In the genomic region with DNA sequence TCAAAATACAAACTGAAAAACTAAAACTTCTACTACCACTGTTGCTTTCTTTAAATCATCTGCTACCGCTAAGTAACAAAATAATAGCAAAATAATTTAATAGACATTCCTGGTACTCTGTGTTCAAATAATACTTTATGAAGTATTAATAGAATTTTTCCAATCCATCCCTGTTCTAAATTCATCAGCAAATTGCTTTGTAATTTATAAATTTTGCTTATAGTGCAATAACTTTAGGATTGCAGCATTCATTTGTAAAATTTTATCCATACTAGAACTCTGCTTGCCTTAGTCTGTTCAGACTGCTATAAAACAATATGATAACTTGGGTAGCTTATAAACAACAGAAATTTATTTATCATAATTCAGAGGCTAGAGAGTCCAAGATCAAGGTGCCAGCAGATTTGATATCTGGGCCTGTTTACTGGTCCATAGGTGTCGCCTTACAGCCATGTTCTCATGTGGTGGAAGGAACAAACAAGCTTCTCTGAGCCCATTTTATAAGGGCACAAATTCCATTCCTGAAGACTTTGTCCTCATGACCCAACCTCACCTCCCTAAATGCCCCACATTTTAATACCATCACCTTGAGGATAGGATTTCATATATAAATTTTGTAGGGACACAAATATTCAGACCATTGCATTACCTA, we compare ENCODE assay signal across 32 cellular contexts.
"Had no signal": no experiment of that assay in that cellular context is flagged by ENCODE, and none has a peak within 500 bp of the region (broad histone marks: within the 10 kb centered on the region; RNA-seq: fewer than 3 reads in every experiment).

No MANE protein-coding gene starts in this region.

- H3K36me3 ChIP-seq: SJCRH30 had no signal

- H3K27me3 ChIP-seq: SJCRH30 had no signal

- H3K36me3 Mint-ChIP-seq: activated CD4-positive, alpha-beta memory T cell treated with anti-CD3 and anti-CD28 coated beads for 36 hours; activated CD8-positive, alpha-beta memory T cell treated with anti-CD3 and anti-CD28 coated beads, Interleukin-2, amount 10 ng/mL, durations not matched to agents 7 days and 5 days; activated naive CD4-positive, alpha-beta T cell treated with anti-CD3 and anti-CD28 coated beads, Interleukin-2, amount 10 ng/mL, durations not matched to agents 7 days and 5 days; activated naive CD8-positive, alpha-beta T cell had no signal

- H3K27me3 Mint-ChIP-seq: activated B cell treated with CpG ODN at 0.5 μM for 24 hours; activated CD4-positive, alpha-beta memory T cell treated with anti-CD3 and anti-CD28 coated beads for 36 hours; activated CD8-positive, alpha-beta memory T cell treated with anti-CD3 and anti-CD28 coated beads, Interleukin-2, amount 10 ng/mL, durations not matched to agents 7 days and 5 days; activated naive CD4-positive, alpha-beta T cell treated with anti-CD3 and anti-CD28 coated beads, Interleukin-2, amount 10 ng/mL, durations not matched to agents 7 days and 5 days; activated naive CD8-positive, alpha-beta T cell; activated naive CD8-positive, alpha-beta T cell treated with anti-CD3 and anti-CD28 coated beads, Interleukin-2, amount 50 U/mL, for 24 hours; brain had no signal

- H3K4me3 Mint-ChIP-seq: activated B cell treated with CpG ODN at 0.5 μM for 24 hours; activated CD4-positive, alpha-beta memory T cell treated with anti-CD3 and anti-CD28 coated beads for 36 hours; activated CD8-positive, alpha-beta memory T cell treated with anti-CD3 and anti-CD28 coated beads, Interleukin-2, amount 10 ng/mL, durations not matched to agents 7 days and 5 days; activated naive CD4-positive, alpha-beta T cell treated with anti-CD3 and anti-CD28 coated beads, Interleukin-2, amount 10 ng/mL, durations not matched to agents 7 days and 5 days; activated naive CD8-positive, alpha-beta T cell; activated naive CD8-positive, alpha-beta T cell treated with anti-CD3 and anti-CD28 coated beads, Interleukin-2, amount 50 U/mL, for 24 hours; brain had no signal

- DNase-seq: activated B cell treated with CpG ODN at 0.5 μM for 24 hours; activated CD4-positive, alpha-beta memory T cell treated with anti-CD3 and anti-CD28 coated beads for 36 hours; activated CD4-positive, alpha-beta T cell treated with anti-CD3 and anti-CD28 coated beads for 4 hours; activated CD4-positive, alpha-beta T cell treated with anti-CD3 and anti-CD28 coated beads, Interleukin-2, amount 50 U/mL, for 1 hour; activated CD4-positive, CD25-positive, alpha-beta regulatory T cell treated with anti-CD3 and anti-CD28 coated beads, Interleukin-2, amount 50 U/mL, for 72 hours; activated CD8-positive, alpha-beta memory T cell treated with anti-CD3 and anti-CD28 coated beads for 24 hours; activated CD8-positive, alpha-beta memory T cell treated with anti-CD3 and anti-CD28 coated beads, Interleukin-2, amount 10 ng/mL, durations not matched to agents 7 days and 5 days; activated CD8-positive, alpha-beta memory T cell treated with anti-CD3 and anti-CD28 coated beads, Interleukin-2, amount 50 U/mL, for 48 hours; activated effector memory CD4-positive, alpha-beta T cell treated with Interleukin-2 at 50 U/mL for 16 hours; activated naive CD4-positive, alpha-beta T cell treated with anti-CD3 and anti-CD28 coated beads, Interleukin-2, amount 10 ng/mL, durations not matched to agents 7 days and 5 days; activated naive CD8-positive, alpha-beta T cell treated with anti-CD3 and anti-CD28 coated beads, Interleukin-2, amount 50 U/mL, for 24 hours; activated T-cell treated with anti-CD3 and anti-CD28 coated beads, Interleukin-2, amount 50 U/mL, for 48 hours; anterior cingulate cortex; caudate nucleus; cerebellar nuclear complex; Karpas-422; MM.1S; MV-4-11; NCI-H1092; NCI-H1436 treated with DMSO at 0.1 percent for 48 hours; NCI-H1694 treated with DMSO at 0.1 percent for 48 hours; NCI-H2029; NCI-H226; NCI-H446 treated with DMSO at 0.1 percent for 48 hours; NCI-H524; NCI-H82; SHP77; SJCRH30 had no signal

- H3K27ac ChIP-seq: SJCRH30, SK-N-MC had no signal

- H3K4me1 Mint-ChIP-seq: activated B cell treated with CpG ODN at 0.5 μM for 24 hours; activated CD8-positive, alpha-beta memory T cell treated with anti-CD3 and anti-CD28 coated beads, Interleukin-2, amount 10 ng/mL, durations not matched to agents 7 days and 5 days; activated naive CD4-positive, alpha-beta T cell treated with anti-CD3 and anti-CD28 coated beads, Interleukin-2, amount 10 ng/mL, durations not matched to agents 7 days and 5 days; activated naive CD8-positive, alpha-beta T cell treated with anti-CD3 and anti-CD28 coated beads, Interleukin-2, amount 50 U/mL, for 24 hours; brain had no signal

- H3K9me3 ChIP-seq: SJCRH30 had no signal

- H3K27ac Mint-ChIP-seq: activated B cell treated with CpG ODN at 0.5 μM for 24 hours; activated CD4-positive, alpha-beta memory T cell treated with anti-CD3 and anti-CD28 coated beads for 36 hours; activated CD8-positive, alpha-beta memory T cell treated with anti-CD3 and anti-CD28 coated beads, Interleukin-2, amount 10 ng/mL, durations not matched to agents 7 days and 5 days; activated naive CD4-positive, alpha-beta T cell treated with anti-CD3 and anti-CD28 coated beads, Interleukin-2, amount 10 ng/mL, durations not matched to agents 7 days and 5 days; activated naive CD8-positive, alpha-beta T cell; activated naive CD8-positive, alpha-beta T cell treated with anti-CD3 and anti-CD28 coated beads, Interleukin-2, amount 50 U/mL, for 24 hours; brain had no signal

- H3K4me1 ChIP-seq: SJCRH30 had no signal

- H3K4me3 ChIP-seq: SJCRH30, SK-N-MC had no signal

- ATAC-seq: activated CD8-positive, alpha-beta memory T cell treated with anti-CD3 and anti-CD28 coated beads, Interleukin-2, amount 10 ng/mL, durations not matched to agents 7 days and 5 days; activated naive CD8-positive, alpha-beta T cell treated with anti-CD3 and anti-CD28 coated beads, Interleukin-2, amount 50 U/mL, for 24 hours; Panc1 had no signal
